17 cellular contexts compared by ENCODE assay signal in the genomic region with DNA sequence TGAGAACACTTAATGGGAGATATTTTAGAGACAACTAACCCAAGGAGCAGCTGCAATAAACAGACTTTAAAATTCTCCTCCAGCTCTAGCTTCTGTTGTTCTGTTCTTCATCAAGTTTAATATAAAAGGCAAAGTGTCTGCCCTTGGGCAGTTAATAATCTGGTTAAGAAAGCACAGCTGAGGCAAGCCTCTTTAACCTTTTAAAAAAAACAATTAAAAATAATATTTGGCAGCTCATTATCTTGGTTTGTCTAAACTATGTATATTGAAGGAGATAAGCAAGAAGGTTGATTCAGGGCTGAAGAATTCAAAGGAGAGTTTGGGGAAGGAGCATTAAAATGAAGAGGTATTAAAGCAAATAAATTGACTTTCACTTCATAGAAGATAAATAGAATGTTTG.
A peak's percentile ranks its signal among the peaks of the same experiment; 100 is the strongest.
DNase-seq lines count a peak whose midpoint lies in the region; TF ChIP-seq lines count a peak whose summit lies in the region.
"Had no signal": no experiment of that assay in that cellular context is flagged by ENCODE, and none has a peak within 500 bp of the region (broad histone marks: within the 10 kb centered on the region; RNA-seq: fewer than 3 reads in every experiment).

No MANE protein-coding gene starts in this region.

- no peak for TF ChIP-seq CTCF in choroid plexus epithelial cell (conservative IDR thresholded peaks at IDR 0.05; ENCODE audit: low read depth, low read length)
- no peak for TF ChIP-seq CTCF in neural crest cell (conservative IDR thresholded peaks at IDR 0.05)
- TF ChIP-seq CTCF in H9 (conservative IDR thresholded peaks at IDR 0.05), result no peak

- H3K4me3 ChIP-seq in choroid plexus epithelial cell (ENCODE audit: low read depth, low read length), result no peak overlapping the region
- H3K4me3 ChIP-seq: PC-9, SJCRH30 had no signal

- H3K4me1 ChIP-seq in H9 (ENCODE audit: insufficient read depth, low read length), result no peaks in the 10 kb centered on the region

- no peak overlapping the region for H3K4ac ChIP-seq in H9 (ENCODE audit: low read depth, low read length)

- no peak overlapping the region for H3K27ac ChIP-seq in H9 (ENCODE audit: insufficient read length, low read depth, low read length)
- H3K27ac ChIP-seq: PC-9, SJCRH30 had no signal

- H4K5ac ChIP-seq in H9 (ENCODE audit: insufficient read length, low read depth, low read length), result no peak overlapping the region

- H3K4me3 Mint-ChIP-seq in neural crest cell (no peak overlapping the region), H9 (no peak overlapping the region)

- no peak overlapping the region for H3T11ph ChIP-seq in H9 (ENCODE audit: low read length)

- no peak overlapping the region for H4K91ac ChIP-seq in H9 (ENCODE audit: insufficient read length, low read depth, low read length)

- H3K27me3 ChIP-seq in H9 (ENCODE audit: insufficient read depth, low read length), result no peaks in the 10 kb centered on the region
- H3K27me3 ChIP-seq: SJCRH30 had no signal

- no peaks in the 10 kb centered on the region for H3K79me1 ChIP-seq in H9 (ENCODE audit: insufficient read depth, low read depth, low read length, poor library complexity, severe bottlenecking)

- H2BK120ac ChIP-seq in H9 (ENCODE audit: low read depth, low read length, poor library complexity, severe bottlenecking), result no peak overlapping the region

- H2BK12ac ChIP-seq in H9 (ENCODE audit: insufficient read length, low read depth, low read length), result no peak overlapping the region

- no peaks in the 10 kb centered on the region for H4K20me1 ChIP-seq in H9 (ENCODE audit: control insufficient read depth, insufficient read depth, insufficient read length)

- H3K14ac ChIP-seq in H9 (ENCODE audit: insufficient read depth, low read length), result no peak overlapping the region

- H3K36me3 Mint-ChIP-seq in neural crest cell (ENCODE audit: low read depth), result peaks cover 7% of the 10 kb centered on the region
- peaks cover 7 to 9% (median 9%) of the 10 kb centered on the region in 3 experiments for H3K36me3 Mint-ChIP-seq in H9 (ENCODE audit: insufficient read depth in 1 of 3, low read depth in 3 of 3)

- H3K18ac ChIP-seq in H9 (ENCODE audit: insufficient read length, low read depth, low read length), result no peak overlapping the region

- no peak overlapping the region for H2BK15ac ChIP-seq in H9 (ENCODE audit: low read depth, low read length)

- H3K4me2 ChIP-seq in H9 (ENCODE audit: insufficient read depth, insufficient read length, low read length), result no peak overlapping the region
- H3K4me2 ChIP-seq: PC-9 had no signal

- H2AFZ ChIP-seq in H9 (ENCODE audit: low read length), result no peak overlapping the region
- H2AFZ ChIP-seq: PC-9 had no signal

- no peak overlapping the region for H2BK20ac ChIP-seq in H9 (ENCODE audit: low read depth, low read length, poor library complexity, severe bottlenecking)

- H3K9me3 ChIP-seq in H9 (ENCODE audit: control insufficient read depth, low read depth, low read length), result no peaks in the 10 kb centered on the region
- H3K9me3 ChIP-seq: SJCRH30 had no signal

- no peaks in the 10 kb centered on the region for H3K23me2 ChIP-seq in H9 (ENCODE audit: insufficient read length, low read depth, low read length, poor library complexity, severe bottlenecking)

- H2BK5ac ChIP-seq in H9 (ENCODE audit: insufficient read length, low read length), result no peak overlapping the region

- H3K9me3 Mint-ChIP-seq in neural crest cell (peaks cover 7% of the 10 kb centered on the region), H9 (peaks cover 11 to 13% of the 10 kb centered on the region in 2 experiments)

- H3K23ac ChIP-seq in H9 (ENCODE audit: insufficient read length, low read depth, low read length), result no peak overlapping the region

- no peak overlapping the region for H3K56ac ChIP-seq in H9 (ENCODE audit: insufficient read length, low read depth, low read length)

- no peaks in the 10 kb centered on the region for H3K4me1 Mint-ChIP-seq in neural crest cell
- no peaks in the 10 kb centered on the region for H3K4me1 Mint-ChIP-seq in H9

- H3K27ac Mint-ChIP-seq in neural crest cell (ENCODE audit: unreplicated experiment) (peak overlapping the region; percentile 24), H9 (no peak overlapping the region)

- DNase-seq in SK-N-DZ (ENCODE audit: low spot score), result peak; percentile 48
- DNase-seq in choroid plexus epithelial cell (ENCODE audit: low read depth), result peak; percentile 28
- peak; percentile 45 for DNase-seq in left kidney (ENCODE audit: low read depth, low spot score)
- no peak for DNase-seq in neural crest cell (ENCODE audit: low read depth, low spot score)
- DNase-seq in H9, result no peak
- no peak for DNase-seq in HK-2 (ENCODE audit: unreplicated experiment)
- no peak for DNase-seq in iPS-NIHi11 (ENCODE audit: low spot score)
- DNase-seq: DMS153, DND-41, GOT3, HCEC 1CT, KG1, MM.1S, NCI-H2029, NCI-H526 treated with DMSO at 0.1 percent for 48 hours, PC-9 had no signal

- no peaks in the 10 kb centered on the region for H3K79me2 ChIP-seq in H9 (ENCODE audit: insufficient read depth, low read length)

- no peak overlapping the region for H2AK5ac ChIP-seq in H9 (ENCODE audit: insufficient read length, low read length)

- H3K27me3 Mint-ChIP-seq in neural crest cell (ENCODE audit: low read depth), result no peaks in the 10 kb centered on the region
- no peaks in the 10 kb centered on the region for H3K27me3 Mint-ChIP-seq in H9 (ENCODE audit: low read depth)

- no peak overlapping the region for H4K8ac ChIP-seq in H9 (replicated peaks; ENCODE audit: insufficient read length, low read depth, low read length)

- H3K9ac ChIP-seq in H9 (ENCODE audit: extremely low read depth, insufficient read length, low read length), result no peak overlapping the region

Comparison
In these comparisons a context has a peak if more than half of its experiments do, and no peak if none do; other contexts are left out.
1. DNase-seq: peak in SK-N-DZ (single experiment), choroid plexus epithelial cell (single experiment) and left kidney (single experiment); none in neural crest cell (single experiment), H9 (single experiment), HK-2 (single experiment) and iPS-NIHi11 (single experiment).